ENCODE assay signal across 14 cellular contexts in the genomic region with DNA sequence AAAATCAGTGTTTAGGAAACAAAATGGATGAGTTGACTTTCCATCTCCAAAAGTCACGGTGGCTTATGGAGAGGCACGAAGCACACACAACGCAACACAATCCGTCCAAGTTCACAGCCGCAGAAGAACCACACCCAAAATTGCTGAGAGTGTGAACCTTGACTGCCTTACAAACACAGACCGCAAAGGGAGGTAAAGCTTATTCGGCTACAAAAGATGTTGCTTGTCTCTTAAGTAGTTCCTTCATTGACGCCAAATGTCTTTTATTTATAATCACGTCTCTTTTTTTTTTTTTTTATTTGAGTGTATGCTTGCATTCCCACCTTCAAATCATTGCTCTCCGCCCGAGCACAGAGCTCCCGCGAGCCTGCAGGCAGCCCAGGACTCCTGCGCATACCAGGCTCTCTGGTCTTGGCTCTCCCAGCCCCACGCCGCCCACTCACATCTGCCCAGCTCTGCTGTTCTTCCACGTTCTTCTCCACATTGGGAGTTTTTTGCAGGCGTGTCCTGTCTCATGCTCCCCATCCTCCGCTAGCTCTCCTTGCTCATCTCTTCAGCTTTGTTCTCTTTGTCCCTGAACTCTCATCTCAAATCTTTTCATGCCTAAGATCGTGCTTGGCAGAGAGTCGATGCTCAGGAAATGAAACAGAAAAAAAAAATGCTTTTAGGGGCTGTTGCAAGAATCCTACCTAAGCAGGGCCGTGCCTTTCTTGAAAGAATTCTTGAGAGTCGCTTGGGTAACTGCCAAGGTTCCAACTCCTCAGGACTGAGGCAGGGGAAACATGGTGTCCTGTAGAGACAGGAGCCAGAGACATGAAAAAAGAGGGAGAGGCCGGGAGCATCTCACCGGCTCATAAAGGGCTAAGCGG. TPM values are rescaled to one million over a fixed set of nuclear protein-coding genes. Genes with fewer than 3 reads are reported as not detected.
DNase-seq lines count a peak whose midpoint lies in the region; ATAC-seq and TF ChIP-seq lines count a peak whose summit lies in the region.
"Had no signal": no experiment of that assay in that cellular context is flagged by ENCODE, and none has a peak within 500 bp of the region (broad histone marks: within the 10 kb centered on the region; RNA-seq: fewer than 3 reads in every experiment).

No MANE protein-coding gene starts in this region.

- H3K9me3 ChIP-seq in T-helper 17 cell (ENCODE audit: control insufficient read depth, low read length, poor library complexity, severe bottlenecking) (no peaks in the 10 kb centered on the region), prostate gland (no peaks in the 10 kb centered on the region)

- TF ChIP-seq POLR2A in prostate gland (IDR thresholded peaks at IDR 0.05), result no peak

- no peaks in the 10 kb centered on the region for H3K36me3 Mint-ChIP-seq in T-helper 17 cell (ENCODE audit: low read depth)
- H3K36me3 Mint-ChIP-seq in naive thymus-derived CD8-positive, alpha-beta T cell, result no peaks in the 10 kb centered on the region

- H3K4me1 ChIP-seq in prostate gland (replicated peaks), result no peaks in the 10 kb centered on the region

- intact Hi-C loops in prostate gland (cut with DNase I), result no loop called here

- H3K27me3 ChIP-seq in prostate gland (replicated peaks; ENCODE audit: insufficient read depth), result no peaks in the 10 kb centered on the region
- H3K27me3 ChIP-seq: hepatocyte had no signal

- TF ChIP-seq CTCF in prostate gland (IDR thresholded peaks at IDR 0.05), result no peak

- peak; percentile 62 for ATAC-seq in T-helper 17 cell
- ATAC-seq in naive thymus-derived CD8-positive, alpha-beta T cell, result peak; percentile 44 to 50

- peaks cover 40% of the 10 kb centered on the region for H3K4me1 Mint-ChIP-seq in T-helper 17 cell
- peaks cover 40 to 91% (median 74%) of the 10 kb centered on the region in 4 donors for H3K4me1 Mint-ChIP-seq in naive thymus-derived CD8-positive, alpha-beta T cell

- H3K27ac Mint-ChIP-seq in T-helper 17 cell, result peak overlapping the region; percentile 75
- peak overlapping the region; percentile 84 to 99 (median 94) for H3K27ac Mint-ChIP-seq in naive thymus-derived CD8-positive, alpha-beta T cell

- H3K27ac ChIP-seq in prostate gland, result no peak overlapping the region
- H3K27ac ChIP-seq: hepatocyte had no signal

- peak overlapping the region; percentile 73 for H3K4me3 Mint-ChIP-seq in T-helper 17 cell
- peak overlapping the region; percentile 74 to 92 (median 86) for H3K4me3 Mint-ChIP-seq in naive thymus-derived CD8-positive, alpha-beta T cell

- H3K9me3 Mint-ChIP-seq in naive thymus-derived CD8-positive, alpha-beta T cell, result peaks cover 0 to 5% (median 0%) of the 10 kb centered on the region in 9 donors

- H3K4me3 ChIP-seq in prostate gland, result no peak overlapping the region
- H3K4me3 ChIP-seq: hepatocyte had no signal

- no peaks in the 10 kb centered on the region for H3K36me3 ChIP-seq in prostate gland

- POLR2A ChIA-PET in naive thymus-derived CD8-positive, alpha-beta T cell (lab: Charles Lee), result interaction anchor here (0.7 to 7.7 kb wide), 15 partner anchors 8 to 50 kb away, joined by 3 to 80 read pairs (median 5); partner anchors contain the start of gene LY86

- WGBS in prostate gland, result 45% methylated on average over 26 of the region's 26 CpGs

- H3K27me3 Mint-ChIP-seq in T-helper 17 cell, result peaks cover 8% of the 10 kb centered on the region
- no peaks in the 10 kb centered on the region for H3K27me3 Mint-ChIP-seq in naive thymus-derived CD8-positive, alpha-beta T cell

- DNase-seq in AG20443 (ENCODE audit: low spot score) (peak; percentile 50), T-helper 17 cell (no peak), anterior cingulate cortex (lab: John Stamatoyannopoulos, UW) (peak in 43 of 58 donors; percentile 11 to 87 (median 53)), SW 1271 (lab: John Stamatoyannopoulos, UW) (no peak), NCI-H1436 treated with DMSO at 0.1 percent for 48 hours (lab: John Stamatoyannopoulos, UW) (no peak), prostate gland (ENCODE audit: low spot score) (no peak), DMS114 treated with DMSO at 0.1 percent for 48 hours (lab: John Stamatoyannopoulos, UW; ENCODE audit: unreplicated experiment) (no peak)
- peak in 8 of 10 donors; percentile 11 to 81 (median 62) for DNase-seq in naive thymus-derived CD8-positive, alpha-beta T cell
- DNase-seq: activated gamma-delta T cell treated with Interleukin-2 at 50 U/mL for 16 hours, C1 segment of cervical spinal cord, NCI-H1048, trophoblast cell had no signal

RNA-seq across cellular contexts. Expression of gene LY86, which starts 25.8 kb away (rescaled TPM):
- total RNA-seq in T-helper 17 cell, result 1 to 10 TPM in 1 of 2 donors, under 1 TPM in 1; 0.73 to 1.6 TPM
- total RNA-seq in naive thymus-derived CD8-positive, alpha-beta T cell, result 1 to 10 TPM; 2.2 to 3.0 TPM
- polyA plus RNA-seq in naive thymus-derived CD8-positive, alpha-beta T cell, result 1 to 10 TPM; 6.0 to 7.0 (median 6.3) TPM
- 1 to 10 TPM; 1.5 to 7.0 TPM for total RNA-seq in prostate gland
- total RNA-seq: dermis microvascular lymphatic vessel endothelial cell had no signal

Comparison
In these comparisons a context has a peak if more than half of its experiments do, and no peak if none do; other contexts are left out.
1. DNase-seq: peak in AG20443 (single experiment), anterior cingulate cortex (43 of 58) and naive thymus-derived CD8-positive, alpha-beta T cell (8 of 10); none in T-helper 17 cell (0 of 3), SW 1271 (0 of 2), NCI-H1436 treated with DMSO at 0.1 percent for 48 hours (single experiment), prostate gland (single experiment) and DMS114 treated with DMSO at 0.1 percent for 48 hours (single experiment).